ENCODE assay signal across 1 cellular context in the genomic region with DNA sequence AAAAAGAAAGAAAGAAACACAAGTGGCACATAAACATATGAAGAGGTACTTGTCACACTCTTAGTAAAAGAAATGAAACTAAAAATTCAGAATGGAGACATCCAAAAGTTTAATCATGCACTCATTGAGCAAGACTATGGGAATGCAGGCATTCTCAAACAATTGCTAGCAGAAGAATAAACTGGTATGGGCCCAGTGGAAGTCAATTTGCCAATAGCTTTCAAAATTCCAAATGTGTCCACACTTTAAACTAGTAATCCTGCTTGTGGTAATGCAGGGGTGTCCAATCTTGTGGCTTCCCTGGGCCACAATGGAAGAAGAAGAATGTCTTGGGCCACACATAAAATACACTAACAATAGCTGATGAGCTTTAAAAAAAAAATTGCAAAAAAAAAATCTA.
A peak's percentile ranks its signal among the peaks of the same experiment; 100 is the strongest.
TF ChIP-seq lines count a peak whose summit lies in the region.

No MANE protein-coding gene starts in this region.

TF ChIP-seq in liver, 16 proteins besides CTCF, POLR2A, EP300 and RAD21:
- TF ChIP-seq, protein P1, sequence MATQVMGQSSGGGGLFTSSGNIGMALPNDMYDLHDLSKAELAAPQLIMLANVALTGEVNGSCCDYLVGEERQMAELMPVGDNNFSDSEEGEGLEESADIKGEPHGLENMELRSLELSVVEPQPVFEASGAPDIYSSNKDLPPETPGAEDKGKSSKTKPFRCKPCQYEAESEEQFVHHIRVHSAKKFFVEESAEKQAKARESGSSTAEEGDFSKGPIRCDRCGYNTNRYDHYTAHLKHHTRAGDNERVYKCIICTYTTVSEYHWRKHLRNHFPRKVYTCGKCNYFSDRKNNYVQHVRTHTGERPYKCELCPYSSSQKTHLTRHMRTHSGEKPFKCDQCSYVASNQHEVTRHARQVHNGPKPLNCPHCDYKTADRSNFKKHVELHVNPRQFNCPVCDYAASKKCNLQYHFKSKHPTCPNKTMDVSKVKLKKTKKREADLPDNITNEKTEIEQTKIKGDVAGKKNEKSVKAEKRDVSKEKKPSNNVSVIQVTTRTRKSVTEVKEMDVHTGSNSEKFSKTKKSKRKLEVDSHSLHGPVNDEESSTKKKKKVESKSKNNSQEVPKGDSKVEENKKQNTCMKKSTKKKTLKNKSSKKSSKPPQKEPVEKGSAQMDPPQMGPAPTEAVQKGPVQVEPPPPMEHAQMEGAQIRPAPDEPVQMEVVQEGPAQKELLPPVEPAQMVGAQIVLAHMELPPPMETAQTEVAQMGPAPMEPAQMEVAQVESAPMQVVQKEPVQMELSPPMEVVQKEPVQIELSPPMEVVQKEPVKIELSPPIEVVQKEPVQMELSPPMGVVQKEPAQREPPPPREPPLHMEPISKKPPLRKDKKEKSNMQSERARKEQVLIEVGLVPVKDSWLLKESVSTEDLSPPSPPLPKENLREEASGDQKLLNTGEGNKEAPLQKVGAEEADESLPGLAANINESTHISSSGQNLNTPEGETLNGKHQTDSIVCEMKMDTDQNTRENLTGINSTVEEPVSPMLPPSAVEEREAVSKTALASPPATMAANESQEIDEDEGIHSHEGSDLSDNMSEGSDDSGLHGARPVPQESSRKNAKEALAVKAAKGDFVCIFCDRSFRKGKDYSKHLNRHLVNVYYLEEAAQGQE (IDR thresholded peaks at IDR 0.05): no peak
- TF ChIP-seq TAF1 (conservative IDR thresholded peaks at IDR 0.05): no peak
- no peak for TF ChIP-seq JUND (IDR thresholded peaks at IDR 0.05)
- peak; percentile 17 for TF ChIP-seq YY1 (IDR thresholded peaks at IDR 0.05)
- no peak for TF ChIP-seq RXRA (IDR thresholded peaks at IDR 0.05)
- TF ChIP-seq EGR1 (IDR thresholded peaks at IDR 0.05; ENCODE audit: low read depth in 2 of 2): no peak
- no peak for TF ChIP-seq HNF4A (conservative IDR thresholded peaks at IDR 0.05)
- TF ChIP-seq ZBTB33 (IDR thresholded peaks at IDR 0.05): no peak
TF ChIP-seq in liver: peak in this region for 1.
